In genomic region chr15:88622605-88622975, GRCh38 we compare ENCODE assay signal across 8 cellular contexts. TPM values are rescaled to one million over a fixed set of nuclear protein-coding genes. Genes with fewer than 3 reads are reported as not detected.
DNase-seq lines count a peak whose midpoint lies in the region; ATAC-seq and TF ChIP-seq lines count a peak whose summit lies in the region.

No MANE protein-coding gene starts in this region.

- no peak for TF ChIP-seq CTCF in CD4-positive, alpha-beta T cell (IDR thresholded peaks at IDR 0.05)
- no peak for TF ChIP-seq CTCF in KMS-11 (conservative IDR thresholded peaks at IDR 0.05; ENCODE audit: low read depth, low read length)

- peak overlapping the region; percentile 99 for H3K9ac ChIP-seq in KMS-11
- H3K9ac ChIP-seq in neuronal stem cell (ENCODE audit: low read depth, low read length, poor library complexity): peak overlapping the region; percentile 39

- H2AFZ ChIP-seq in KMS-11 (ENCODE audit: low read depth) (no peak overlapping the region), neuronal stem cell (ENCODE audit: low read length) (no peak overlapping the region)

- H3K4me3 Mint-ChIP-seq in CD4-positive, alpha-beta T cell: peak overlapping the region; percentile 87

- H3K4me1 Mint-ChIP-seq in CD4-positive, alpha-beta T cell (ENCODE audit: low read depth): peaks cover 61% of the 10 kb centered on the region

- no peak overlapping the region for H2BK15ac ChIP-seq in neuronal stem cell (ENCODE audit: low read length)

- H4K91ac ChIP-seq in neuronal stem cell (ENCODE audit: low read depth, low read length, poor library complexity): no peak overlapping the region

- peaks cover 8% of the 10 kb centered on the region for H3K27me3 Mint-ChIP-seq in CD4-positive, alpha-beta T cell

- H3K27ac ChIP-seq in CD4-positive, alpha-beta T cell (ENCODE audit: low read depth, low read length): peak overlapping the region; percentile 86
- H3K27ac ChIP-seq in KMS-11 (peak overlapping the region; percentile 87; the same call in 1 of the 2 replicates), ectodermal cell (ENCODE audit: insufficient read depth, low read depth, low read length, poor library complexity, severe bottlenecking) (no peak overlapping the region), neuronal stem cell (replicated peaks; ENCODE audit: low read length) (no peak overlapping the region)

- H3K9me3 ChIP-seq in CD4-positive, alpha-beta T cell (ENCODE audit: control insufficient read depth, low read length): no peaks in the 10 kb centered on the region
- H3K9me3 ChIP-seq in ectodermal cell (ENCODE audit: control insufficient read depth, low read length): no peaks in the 10 kb centered on the region
- no peaks in the 10 kb centered on the region for H3K9me3 ChIP-seq in neuronal stem cell (replicated peaks in 1 of 2; ENCODE audit: control insufficient read depth in 2 of 2, insufficient read depth in 1 of 2, low read depth in 1 of 2, low read length in 2 of 2)

- H4K20me1 ChIP-seq in KMS-11 (ENCODE audit: insufficient read depth): peaks cover 37% of the 10 kb centered on the region

- POLR2A ChIA-PET in CD4-positive, alpha-beta T cell (lab: Charles Lee): interaction anchor here (0.7 to 2.2 kb wide), 11 partner anchors 10 to 712 kb away, joined by 3 to 42 read pairs (median 8); partner anchors contain the start of genes MRPL46, MRPS11 and POLG

- no peak overlapping the region for H3K18ac ChIP-seq in neuronal stem cell (ENCODE audit: low read length)

- H3K36me3 ChIP-seq in KMS-11 (ENCODE audit: insufficient read depth) (peaks cover 7% of the 10 kb centered on the region; the same call in 1 of the 2 replicates), ectodermal cell (ENCODE audit: control insufficient read depth, insufficient read depth, low read length) (peaks cover 10% of the 10 kb centered on the region), neuronal stem cell (replicated peaks in 1 of 2; ENCODE audit: control insufficient read depth in 2 of 2, insufficient read depth in 2 of 2, low read length in 2 of 2) (peaks cover 14 to 52% of the 10 kb centered on the region in 2 donors)

- H3K14ac ChIP-seq in neuronal stem cell (ENCODE audit: low read length): no peak overlapping the region

- H3K9me3 Mint-ChIP-seq in CD4-positive, alpha-beta T cell: no peaks in the 10 kb centered on the region

- whole genome bisulfite sequencing in ectodermal cell, 2 experiments: 42 to 46% methylated on average over 5 of the region's 5 CpGs
- WGBS in neuronal stem cell (ENCODE audit: extremely low coverage in 2 of 2, insufficient read length in 2 of 2, insufficient replicate concordance in 1 of 2), 2 donors: no CpG with 5 or more reads among the region's 5 CpGs

- no peak overlapping the region for H2BK120ac ChIP-seq in neuronal stem cell (ENCODE audit: low read depth, low read length)

- H3K27ac Mint-ChIP-seq in CD4-positive, alpha-beta T cell: peak overlapping the region; percentile 95

- H3K4me1 ChIP-seq in KMS-11 (ENCODE audit: low read depth, poor library complexity, severe bottlenecking) (peaks cover 49% of the 10 kb centered on the region), ectodermal cell (ENCODE audit: control insufficient read depth, insufficient read depth, low read length) (peaks cover 19% of the 10 kb centered on the region), neuronal stem cell (ENCODE audit: control insufficient read depth in 2 of 2, insufficient read depth in 1 of 2, low read depth in 1 of 2, low read length in 2 of 2) (peaks cover 16 to 17% of the 10 kb centered on the region in 2 donors)

- intact Hi-C loops in CD4-positive, alpha-beta T cell (cut with DNase I, micrococcal nuclease): loop anchor here (1.0 to 10.0 kb wide), 12 partner anchors 75 to 712 kb away; partner anchors contain the start of genes POLG (in 2 of the 2), ABHD2 (in 1 of the 2), DET1 (in 1 of the 2) and FANCI (in 1 of the 2)

- no peaks in the 10 kb centered on the region for H3K27me3 ChIP-seq in CD4-positive, alpha-beta T cell (ENCODE audit: control insufficient read depth, insufficient read depth, low read length)
- no peaks in the 10 kb centered on the region for H3K27me3 ChIP-seq in KMS-11 (ENCODE audit: insufficient read depth, low read depth)
- no peaks in the 10 kb centered on the region for H3K27me3 ChIP-seq in ectodermal cell (ENCODE audit: control insufficient read depth, insufficient read depth, low read length, poor library complexity, severe bottlenecking)
- H3K27me3 ChIP-seq in neuronal stem cell (ENCODE audit: control insufficient read depth in 3 of 3, insufficient read depth in 3 of 3, low read depth in 1 of 3, low read length in 3 of 3): no peaks in the 10 kb centered on the region

- CTCF ChIA-PET in CD4-positive, alpha-beta T cell (lab: Charles Lee): interaction anchor here (1.0 to 2.1 kb wide), 3 partner anchors 16 to 282 kb away, joined by 3 to 12 read pairs (median 5); partner anchors contain the start of gene ISG20

- H3K23ac ChIP-seq in neuronal stem cell (ENCODE audit: low read depth, low read length, poor library complexity): no peak overlapping the region

- DNase-seq in CD4-positive, alpha-beta T cell: no peak
- DNase-seq in neuronal stem cell (ENCODE audit: low spot score) (no peak), NCI-H146 treated with DMSO at 0.1 percent for 48 hours (lab: John Stamatoyannopoulos, UW; ENCODE audit: unreplicated experiment) (no peak), DMS53 (lab: John Stamatoyannopoulos, UW) (no peak), NCI-H2107 (lab: John Stamatoyannopoulos, UW) (no peak)

- peaks cover 26% of the 10 kb centered on the region for H3K36me3 Mint-ChIP-seq in CD4-positive, alpha-beta T cell (ENCODE audit: low read depth)

- peaks cover 64% of the 10 kb centered on the region for H3K79me2 ChIP-seq in KMS-11 (ENCODE audit: insufficient read depth, low read depth)

- no peak overlapping the region for H2BK5ac ChIP-seq in neuronal stem cell (ENCODE audit: low read length)

- no peak overlapping the region for H4K8ac ChIP-seq in neuronal stem cell (ENCODE audit: low read depth, low read length)

- H3K4me3 ChIP-seq in KMS-11 (IDR thresholded peaks at IDR 0.05; ENCODE audit: insufficient read depth, low read depth, low read length) (no peak overlapping the region), ectodermal cell (ENCODE audit: insufficient read depth, low read depth, low read length) (peak overlapping the region; percentile 74), neuronal stem cell (ENCODE audit: low read length in 2 of 2) (peak overlapping the region; percentile 93 to 94)

- peaks cover 7% of the 10 kb centered on the region for H3K79me1 ChIP-seq in neuronal stem cell (ENCODE audit: low read depth, low read length)

- peak overlapping the region; percentile 75 for H3K4me2 ChIP-seq in KMS-11
- H3K4me2 ChIP-seq in neuronal stem cell (ENCODE audit: insufficient read depth, low read length, poor library complexity, severe bottlenecking): peak overlapping the region; percentile 81

- ATAC-seq in CD4-positive, alpha-beta T cell (ENCODE audit: poor library complexity): no peak
- no peak for ATAC-seq in GM19467 (IDR thresholded peaks at IDR 0.05; ENCODE audit: unreplicated experiment)

- no peak overlapping the region for H2AK5ac ChIP-seq in neuronal stem cell (ENCODE audit: low read depth, low read length)

- no peak overlapping the region for H2BK12ac ChIP-seq in neuronal stem cell (ENCODE audit: low read length)

- no peak overlapping the region for H3K4ac ChIP-seq in neuronal stem cell (ENCODE audit: low read length)

RNA-seq across cellular contexts. Expression of gene AEN, which starts 1.4 kb away (rescaled TPM):
- total RNA-seq in CD4-positive, alpha-beta T cell: 10 to 100 TPM; 40.7 to 43.7 TPM
- 48.9 TPM for polyA plus RNA-seq in ectodermal cell (2013, experiment 1 of 4)
- 54.5 TPM for polyA plus RNA-seq in ectodermal cell (2013, experiment 2 of 4)
- 37.4 TPM for polyA plus RNA-seq in ectodermal cell (2013, experiment 3 of 4)
- 37.0 TPM for polyA plus RNA-seq in ectodermal cell (2013, experiment 4 of 4)
- polyA plus RNA-seq in neuronal stem cell (2013, experiment 1 of 2): 42.3 TPM
- polyA plus RNA-seq in neuronal stem cell (2013, experiment 2 of 2): 41.6 TPM

RNA-seq across cellular contexts. Expression of gene ISG20, which starts 16.2 kb away (rescaled TPM):
- 100 to 1,000 TPM; 152 to 157 TPM for total RNA-seq in CD4-positive, alpha-beta T cell
- 1.0 TPM for polyA plus RNA-seq in ectodermal cell (2013, experiment 1 of 4)
- polyA plus RNA-seq in ectodermal cell (2013, experiment 2 of 4): 0.96 TPM
- 1.5 TPM for polyA plus RNA-seq in ectodermal cell (2013, experiment 3 of 4)
- 0.89 TPM for polyA plus RNA-seq in ectodermal cell (2013, experiment 4 of 4)
- 2.1 TPM for polyA plus RNA-seq in neuronal stem cell (2013, experiment 1 of 2)
- polyA plus RNA-seq in neuronal stem cell (2013, experiment 2 of 2): 1.6 TPM

Comparison
In these comparisons a context has a peak if more than half of its experiments do, and no peak if none do; other contexts are left out.
1. H3K27ac ChIP-seq: peak in CD4-positive, alpha-beta T cell (single experiment) and KMS-11 (single experiment); none in ectodermal cell (single experiment) and neuronal stem cell (single experiment).